8 cellular contexts compared by ENCODE assay signal in genomic region chr17:75979705-75980187, GRCh38. TPM values are rescaled to one million over a fixed set of nuclear protein-coding genes. Genes with fewer than 3 reads are reported as not detected.
A peak's percentile ranks its signal among the peaks of the same experiment; 100 is the strongest.
DNase-seq lines count a peak whose midpoint lies in the region; ATAC-seq lines count a peak whose summit lies in the region.

No MANE protein-coding gene starts in this region.

- H3K27ac Mint-ChIP-seq in activated CD4-positive, alpha-beta T cell treated with anti-CD3 and anti-CD28 coated beads, Interleukin-2, amount 10 ng/mL, durations not matched to agents 24 days and 14 days: peak overlapping the region; percentile 97
- peak overlapping the region; percentile 98 to 100 (median 99) for H3K27ac Mint-ChIP-seq in IgD-negative memory B cell
- H3K27ac Mint-ChIP-seq in central memory CD8-positive, alpha-beta T cell (ENCODE audit: low read depth): peak overlapping the region; percentile 99

- intact Hi-C loops in activated CD4-positive, alpha-beta T cell treated with anti-CD3 and anti-CD28 coated beads, Interleukin-2, amount 10 ng/mL, durations not matched to agents 24 days and 14 days (cut with micrococcal nuclease): loop anchor here (1.0 to 2.0 kb wide), 4 partner anchors 17 to 125 kb away; partner anchors contain the start of genes FBF1, MRPL38 and WBP2

- no peaks in the 10 kb centered on the region for H3K27me3 Mint-ChIP-seq in activated CD4-positive, alpha-beta T cell treated with anti-CD3 and anti-CD28 coated beads, Interleukin-2, amount 10 ng/mL, durations not matched to agents 24 days and 14 days
- H3K27me3 Mint-ChIP-seq in IgD-negative memory B cell: no peaks in the 10 kb centered on the region
- no peaks in the 10 kb centered on the region for H3K27me3 Mint-ChIP-seq in central memory CD8-positive, alpha-beta T cell

- no peaks in the 10 kb centered on the region for H3K27me3 ChIP-seq in mesendoderm (ENCODE audit: insufficient read depth, low read length, poor library complexity)

- peak overlapping the region; percentile 64 for H3K4me3 ChIP-seq in mesendoderm (ENCODE audit: low read length)
- H3K4me3 ChIP-seq in urinary bladder (ENCODE audit: low read depth, low read length): peak overlapping the region; percentile 75

- peak overlapping the region; percentile 96 for H3K18ac ChIP-seq in mesendoderm (ENCODE audit: low read length)

- WGBS in mesendoderm (ENCODE audit: extremely low coverage, insufficient coverage, low lambda C conversion rate): no CpG with 5 or more reads among the region's 19 CpGs
- WGBS in urinary bladder: 3% methylated on average over 19 of the region's 19 CpGs

- peak overlapping the region; percentile 98 for H3K23ac ChIP-seq in mesendoderm (ENCODE audit: low read length)

- peaks cover 4% of the 10 kb centered on the region for H3K79me1 ChIP-seq in mesendoderm (ENCODE audit: low read length)

- peak overlapping the region; percentile 98 for H3K4me3 Mint-ChIP-seq in activated CD4-positive, alpha-beta T cell treated with anti-CD3 and anti-CD28 coated beads, Interleukin-2, amount 10 ng/mL, durations not matched to agents 24 days and 14 days
- H3K4me3 Mint-ChIP-seq in IgD-negative memory B cell: peak overlapping the region; percentile 97 to 100 (median 99)
- peak overlapping the region; percentile 94 for H3K4me3 Mint-ChIP-seq in central memory CD8-positive, alpha-beta T cell

- peak; percentile 36 for ATAC-seq in central memory CD8-positive, alpha-beta T cell (replicated peaks; ENCODE audit: extremely low read depth, poor library complexity, severe bottlenecking)

- peak overlapping the region; percentile 82 for H3K9ac ChIP-seq in mesendoderm (ENCODE audit: low read length)

- H3K4me1 Mint-ChIP-seq in activated CD4-positive, alpha-beta T cell treated with anti-CD3 and anti-CD28 coated beads, Interleukin-2, amount 10 ng/mL, durations not matched to agents 24 days and 14 days: peaks cover 30% of the 10 kb centered on the region
- peaks cover 12 to 32% (median 22%) of the 10 kb centered on the region in 3 donors for H3K4me1 Mint-ChIP-seq in IgD-negative memory B cell
- peaks cover 30% of the 10 kb centered on the region for H3K4me1 Mint-ChIP-seq in central memory CD8-positive, alpha-beta T cell

- H2AK5ac ChIP-seq in mesendoderm (ENCODE audit: low read length): peak overlapping the region; percentile 27

- H2BK15ac ChIP-seq in mesendoderm (replicated peaks; ENCODE audit: low read depth): no peak overlapping the region

- H3K27ac ChIP-seq in mesendoderm (ENCODE audit: low read depth, low read length) (peak overlapping the region; percentile 100), urinary bladder (ENCODE audit: low read depth) (peak overlapping the region; percentile 97)

- H3K36me3 Mint-ChIP-seq in activated CD4-positive, alpha-beta T cell treated with anti-CD3 and anti-CD28 coated beads, Interleukin-2, amount 10 ng/mL, durations not matched to agents 24 days and 14 days (ENCODE audit: low read depth): peaks cover 5% of the 10 kb centered on the region
- peaks cover 7% of the 10 kb centered on the region for H3K36me3 Mint-ChIP-seq in IgD-negative memory B cell
- H3K36me3 Mint-ChIP-seq in central memory CD8-positive, alpha-beta T cell (ENCODE audit: insufficient read depth): peaks cover 14% of the 10 kb centered on the region

- no peak overlapping the region for H2BK120ac ChIP-seq in mesendoderm (ENCODE audit: low read depth, low read length)

- H4K8ac ChIP-seq in mesendoderm (ENCODE audit: low read depth, low read length): peak overlapping the region; percentile 98

- peak overlapping the region; percentile 44 for H4K5ac ChIP-seq in mesendoderm (ENCODE audit: low read length)

- peak overlapping the region; percentile 89 for H3K4ac ChIP-seq in mesendoderm (ENCODE audit: low read depth, low read length)

- H3K56ac ChIP-seq in mesendoderm (ENCODE audit: low read length): peak overlapping the region; percentile 95

- peaks cover 13% of the 10 kb centered on the region for H3K79me2 ChIP-seq in mesendoderm (ENCODE audit: control insufficient read depth, insufficient read depth, low read length)

- DNase-seq in activated CD4-positive, alpha-beta T cell treated with anti-CD3 and anti-CD28 coated beads, Interleukin-2, amount 10 ng/mL, durations not matched to agents 24 days and 14 days: no peak
- DNase-seq in activated CD4-positive, alpha-beta T cell treated with anti-CD3 and anti-CD28 coated beads, Interleukin-2, amount 50 U/mL, for 1 hour: no peak
- DNase-seq in central memory CD8-positive, alpha-beta T cell (ENCODE audit: low spot score in 2 of 2): no peak
- DNase-seq in mesendoderm (no peak), NCI-H510A (lab: John Stamatoyannopoulos, UW) (no peak), mucosa of gallbladder (ENCODE audit: low spot score) (no peak)

- H3K4me1 ChIP-seq in mesendoderm (ENCODE audit: control insufficient read depth, low read depth, low read length) (peaks cover 11% of the 10 kb centered on the region), urinary bladder (ENCODE audit: insufficient read depth) (no peaks in the 10 kb centered on the region)

- peak overlapping the region; percentile 70 for H3K4me2 ChIP-seq in mesendoderm (ENCODE audit: low read length)

- no peaks in the 10 kb centered on the region for H3K9me3 Mint-ChIP-seq in activated CD4-positive, alpha-beta T cell treated with anti-CD3 and anti-CD28 coated beads, Interleukin-2, amount 10 ng/mL, durations not matched to agents 24 days and 14 days
- no peaks in the 10 kb centered on the region for H3K9me3 Mint-ChIP-seq in IgD-negative memory B cell
- no peaks in the 10 kb centered on the region for H3K9me3 Mint-ChIP-seq in central memory CD8-positive, alpha-beta T cell

- peak overlapping the region; percentile 64 for H2BK5ac ChIP-seq in mesendoderm (ENCODE audit: low read length)

- no peaks in the 10 kb centered on the region for H3K36me3 ChIP-seq in mesendoderm (ENCODE audit: control insufficient read depth, insufficient read depth, low read length)
- H3K36me3 ChIP-seq in urinary bladder (ENCODE audit: insufficient read depth): no peaks in the 10 kb centered on the region

RNA-seq across cellular contexts. Expression of gene TEN1, which starts 0.7 kb away (rescaled TPM):
- total RNA-seq in activated CD4-positive, alpha-beta T cell treated with anti-CD3 and anti-CD28 coated beads, Interleukin-2, amount 10 ng/mL, durations not matched to agents 24 days and 14 days: 9.7 and 12.5 TPM in 2 replicates
- polyA plus RNA-seq in IgD-negative memory B cell (27.0 TPM), urinary bladder (16.2 TPM)
- 16.1 TPM for polyA plus RNA-seq in mesendoderm (2013, experiment 1 of 2)
- 15.1 TPM for polyA plus RNA-seq in mesendoderm (2013, experiment 2 of 2)
- total RNA-seq in urinary bladder (13.9 TPM), mucosa of gallbladder (22.9 TPM)

RNA-seq across cellular contexts. Expression of gene ACOX1, which starts 0.8 kb away (rescaled TPM):
- 29.2 and 30.0 TPM in 2 replicates for total RNA-seq in activated CD4-positive, alpha-beta T cell treated with anti-CD3 and anti-CD28 coated beads, Interleukin-2, amount 10 ng/mL, durations not matched to agents 24 days and 14 days
- polyA plus RNA-seq in IgD-negative memory B cell (19.3 TPM), urinary bladder (15.1 TPM)
- 11.1 TPM for polyA plus RNA-seq in mesendoderm (2013, experiment 1 of 2)
- polyA plus RNA-seq in mesendoderm (2013, experiment 2 of 2): 10.8 TPM
- total RNA-seq in urinary bladder (76.0 TPM), mucosa of gallbladder (102 TPM)

RNA-seq across cellular contexts. Expression of gene CDK3, which starts 20.9 kb away (rescaled TPM):
- 6.6 and 7.4 TPM in 2 replicates for total RNA-seq in activated CD4-positive, alpha-beta T cell treated with anti-CD3 and anti-CD28 coated beads, Interleukin-2, amount 10 ng/mL, durations not matched to agents 24 days and 14 days
- polyA plus RNA-seq in IgD-negative memory B cell: 0.71 TPM
- polyA plus RNA-seq in mesendoderm (2013, experiment 1 of 2): 6.2 TPM
- polyA plus RNA-seq in mesendoderm (2013, experiment 2 of 2): 6.2 TPM
- 3.5 TPM for total RNA-seq in urinary bladder
- 4.9 TPM for polyA plus RNA-seq in urinary bladder
- total RNA-seq in mucosa of gallbladder: 11.9 TPM

RNA-seq across cellular contexts. Expression of gene FBF1, which starts 38.9 kb away (rescaled TPM):
- total RNA-seq in activated CD4-positive, alpha-beta T cell treated with anti-CD3 and anti-CD28 coated beads, Interleukin-2, amount 10 ng/mL, durations not matched to agents 24 days and 14 days: 17.5 and 18.6 TPM in 2 replicates
- 1.9 TPM for polyA plus RNA-seq in IgD-negative memory B cell
- 2.5 TPM for polyA plus RNA-seq in mesendoderm (2013, experiment 1 of 2)
- 2.7 TPM for polyA plus RNA-seq in mesendoderm (2013, experiment 2 of 2)
- total RNA-seq in urinary bladder: 10.7 TPM
- polyA plus RNA-seq in urinary bladder: 7.9 TPM
- 28.9 TPM for total RNA-seq in mucosa of gallbladder

RNA-seq across cellular contexts. Expression of gene EVPL, which starts 47.4 kb away (rescaled TPM):
- total RNA-seq in activated CD4-positive, alpha-beta T cell treated with anti-CD3 and anti-CD28 coated beads, Interleukin-2, amount 10 ng/mL, durations not matched to agents 24 days and 14 days: 0.09 and 0.17 TPM in 2 replicates
- polyA plus RNA-seq in IgD-negative memory B cell (not detected), urinary bladder (9.0 TPM)
- 0.14 TPM for polyA plus RNA-seq in mesendoderm (2013, experiment 1 of 2)
- polyA plus RNA-seq in mesendoderm (2013, experiment 2 of 2): 0.11 TPM
- total RNA-seq in urinary bladder (12.5 TPM), mucosa of gallbladder (14.9 TPM)
